In genomic region chr20:7714549-7714948, GRCh38 we compare ENCODE assay signal across 1 cellular context.
TF ChIP-seq lines count a peak whose summit lies in the region.

No MANE protein-coding gene starts in this region.

TF ChIP-seq in HepG2, 621 proteins besides CTCF, POLR2A, EP300 and RAD21 (continued from another document):
- TF ChIP-seq ZXDC (CRISPR knock-in tag; IDR thresholded peaks at IDR 0.05) = no peak
- TF ChIP-seq GLI4 (CRISPR knock-in tag; IDR thresholded peaks at IDR 0.05; ENCODE audit: borderline replicate concordance) = no peak
- TF ChIP-seq BRD4 (CRISPR knock-in tag; IDR thresholded peaks at IDR 0.05) = no peak
- no peak for TF ChIP-seq PAX8 (CRISPR knock-in tag; IDR thresholded peaks at IDR 0.05; ENCODE audit: borderline replicate concordance)
- no peak for TF ChIP-seq ZNF720 (CRISPR knock-in tag; IDR thresholded peaks at IDR 0.05)
- TF ChIP-seq ZNF83 (CRISPR knock-in tag; IDR thresholded peaks at IDR 0.05; ENCODE audit: borderline replicate concordance) = no peak
- TF ChIP-seq ZNF660 (CRISPR knock-in tag; IDR thresholded peaks at IDR 0.05; ENCODE audit: borderline replicate concordance, low read depth) = no peak
- no peak for TF ChIP-seq KAT7 (CRISPR knock-in tag; IDR thresholded peaks at IDR 0.05; ENCODE audit: borderline replicate concordance)
- TF ChIP-seq DZIP1 (CRISPR knock-in tag; IDR thresholded peaks at IDR 0.05) = no peak
- no peak for TF ChIP-seq ZNF407 (CRISPR knock-in tag; IDR thresholded peaks at IDR 0.05; ENCODE audit: not compliant biosample characterization)
